ENCODE assay signal across 21 cellular contexts in genomic region chr2:159145745-159146359, GRCh38.
DNase-seq lines count a peak whose midpoint lies in the region; ATAC-seq and TF ChIP-seq lines count a peak whose summit lies in the region.
"Had no signal": no experiment of that assay in that cellular context is flagged by ENCODE, and none has a peak within 500 bp of the region (broad histone marks: within the 10 kb centered on the region; RNA-seq: fewer than 3 reads in every experiment).

No MANE protein-coding gene starts in this region.

- DNase-seq in left ventricle myocardium inferior (no peak), Right ventricle myocardium inferior (ENCODE audit: missing footprints) (no peak), right lobe of liver (no peak), type B pancreatic cell (ENCODE audit: extremely low spot score, unreplicated experiment) (no peak)
- DNase-seq in activated CD4-positive, alpha-beta memory T cell treated with anti-CD3 and anti-CD28 coated beads for 36 hours, result no peak
- DNase-seq: COR-L47, DMS53, HFFc6, IMR-90, Kasumi-1, NCI-H1092 treated with DMSO at 0.1 percent for 48 hours, NCI-H2081 treated with DMSO at 0.1 percent for 48 hours, NCI-H226, NCI-H526, OCI-M1, RPMI8226 had no signal

- no peak for TF ChIP-seq CTCF in left ventricle myocardium inferior (IDR thresholded peaks at IDR 0.05; ENCODE audit: borderline replicate concordance)
- TF ChIP-seq CTCF in brain (conservative IDR thresholded peaks at IDR 0.05), result no peak
- TF ChIP-seq CTCF in right lobe of liver (IDR thresholded peaks at IDR 0.05), result no peak
- TF ChIP-seq CTCF in type B pancreatic cell (conservative IDR thresholded peaks at IDR 0.05), result no peak

- H3K36me3 Mint-ChIP-seq in brain (no peaks in the 10 kb centered on the region), type B pancreatic cell (peaks cover 14% of the 10 kb centered on the region)
- no peaks in the 10 kb centered on the region for H3K36me3 Mint-ChIP-seq in activated CD4-positive, alpha-beta memory T cell treated with anti-CD3 and anti-CD28 coated beads for 36 hours

- peaks cover 24% of the 10 kb centered on the region for H3K4me1 Mint-ChIP-seq in brain
- H3K4me1 Mint-ChIP-seq in type B pancreatic cell (ENCODE audit: unreplicated experiment), result peaks cover 10% of the 10 kb centered on the region
- no peaks in the 10 kb centered on the region for H3K4me1 Mint-ChIP-seq in activated CD4-positive, alpha-beta memory T cell treated with anti-CD3 and anti-CD28 coated beads for 36 hours (ENCODE audit: low read depth)

- H3K4me3 Mint-ChIP-seq in brain, result no peak overlapping the region
- H3K4me3 Mint-ChIP-seq in type B pancreatic cell, result peak overlapping the region; percentile 51
- H3K4me3 Mint-ChIP-seq in activated CD4-positive, alpha-beta memory T cell treated with anti-CD3 and anti-CD28 coated beads for 36 hours, result no peak overlapping the region
- H3K4me3 Mint-ChIP-seq: HFFc6 had no signal

- H3K27me3 Mint-ChIP-seq in brain (no peaks in the 10 kb centered on the region), type B pancreatic cell (no peaks in the 10 kb centered on the region)
- peaks cover 5% of the 10 kb centered on the region for H3K27me3 Mint-ChIP-seq in activated CD4-positive, alpha-beta memory T cell treated with anti-CD3 and anti-CD28 coated beads for 36 hours

- 26% methylated on average over 5 of the region's 5 CpGs for WGBS in right lobe of liver (ENCODE audit: insufficient coverage, low coverage, low lambda C conversion rate, missing lambda C conversion rate)

- POLR2A ChIA-PET in activated CD4-positive, alpha-beta memory T cell treated with anti-CD3 and anti-CD28 coated beads for 36 hours (lab: Charles Lee), result no interaction called here

- no peak for TF ChIP-seq POLR2A in right lobe of liver (IDR thresholded peaks at IDR 0.05)

- intact Hi-C loops in left ventricle myocardium inferior (cut with micrococcal nuclease), result no loop called here
- intact Hi-C loops in Right ventricle myocardium inferior (cut with DNase I), result no loop called here
- intact Hi-C loops in right lobe of liver (cut with DNase I), result no loop called here
- intact Hi-C loops in activated CD4-positive, alpha-beta memory T cell treated with anti-CD3 and anti-CD28 coated beads for 36 hours (cut with micrococcal nuclease), result no loop called here

- CTCF ChIA-PET in activated CD4-positive, alpha-beta memory T cell treated with anti-CD3 and anti-CD28 coated beads for 36 hours (lab: Charles Lee), result no interaction called here

- H3K4me3 ChIP-seq in left ventricle myocardium inferior, result no peak overlapping the region
- H3K4me3 ChIP-seq in right lobe of liver, result no peak overlapping the region
- H3K4me3 ChIP-seq: A549, SJSA1 had no signal

- H3K9me3 Mint-ChIP-seq in brain, result no peaks in the 10 kb centered on the region
- no peaks in the 10 kb centered on the region for H3K9me3 Mint-ChIP-seq in type B pancreatic cell
- H3K9me3 Mint-ChIP-seq in activated CD4-positive, alpha-beta memory T cell treated with anti-CD3 and anti-CD28 coated beads for 36 hours, result no peaks in the 10 kb centered on the region
- H3K9me3 Mint-ChIP-seq: HFFc6 had no signal

- peak overlapping the region in 3 of 5 experiments; percentile 26 to 72 (median 36) for H3K27ac Mint-ChIP-seq in brain
- peak overlapping the region; percentile 78 for H3K27ac Mint-ChIP-seq in type B pancreatic cell
- no peak overlapping the region for H3K27ac Mint-ChIP-seq in activated CD4-positive, alpha-beta memory T cell treated with anti-CD3 and anti-CD28 coated beads for 36 hours

- no peaks in the 10 kb centered on the region for H3K9me3 ChIP-seq in left ventricle myocardium inferior (replicated peaks)
- H3K9me3 ChIP-seq in right lobe of liver, result no peaks in the 10 kb centered on the region
- H3K9me3 ChIP-seq: A549, SJSA1 had no signal

- H3K4me1 ChIP-seq in left ventricle myocardium inferior (peaks cover 93% of the 10 kb centered on the region), right lobe of liver (peaks cover 2 to 30% (median 13%) of the 10 kb centered on the region in 4 donors)

- no peak for ATAC-seq in Right ventricle myocardium inferior
- peak; percentile 65 to 81 (median 67) for ATAC-seq in right lobe of liver
- ATAC-seq in HG02623 (IDR thresholded peaks at IDR 0.05; ENCODE audit: unreplicated experiment), result no peak
- no peak for ATAC-seq in GM21717 (IDR thresholded peaks at IDR 0.05; ENCODE audit: unreplicated experiment)
- ATAC-seq: A549 had no signal

- peak overlapping the region; percentile 89 for H3K27ac ChIP-seq in left ventricle myocardium inferior (replicated peaks)
- no peak overlapping the region for H3K27ac ChIP-seq in right lobe of liver
- H3K27ac ChIP-seq: A549, SJSA1 had no signal

- peaks cover 7% of the 10 kb centered on the region for H3K36me3 ChIP-seq in left ventricle myocardium inferior
- H3K36me3 ChIP-seq in right lobe of liver, result peaks cover 0 to 4% (median 0%) of the 10 kb centered on the region in 4 donors

- H3K27me3 ChIP-seq in left ventricle myocardium inferior (ENCODE audit: low read depth), result no peaks in the 10 kb centered on the region
- H3K27me3 ChIP-seq in right lobe of liver, result no peaks in the 10 kb centered on the region
- H3K27me3 ChIP-seq: SJSA1 had no signal

Comparison
In these comparisons a context has a peak if more than half of its experiments do, and no peak if none do; other contexts are left out.
1. ATAC-seq: peak in right lobe of liver (4 of 4); none in Right ventricle myocardium inferior (single experiment), HG02623 (single experiment) and GM21717 (single experiment).